Comparison of ENCODE assay signal across 8 cellular contexts in genomic region chr4:176377705-176378302, GRCh38. TPM values are rescaled to one million over a fixed set of nuclear protein-coding genes. Genes with fewer than 3 reads are reported as not detected.
DNase-seq lines count a peak whose midpoint lies in the region; ATAC-seq, FAIRE-seq and TF ChIP-seq lines count a peak whose summit lies in the region.

No MANE protein-coding gene starts in this region.

- no peaks in the 10 kb centered on the region for H3K4me1 ChIP-seq in GM12878 (ENCODE audit: control insufficient read depth, insufficient read depth, low read length)

- TF ChIP-seq POLR2A in GM12878 (IDR thresholded peaks at IDR 0.05; ENCODE audit: low read depth, low read length), result no peak

- DNase-seq in NCI-H2107 treated with DMSO at 0.1 percent for 48 hours (lab: John Stamatoyannopoulos, UW; ENCODE audit: unreplicated experiment) (peak; percentile 15), NCI-H2107 (lab: John Stamatoyannopoulos, UW) (no peak), GM12878 (ENCODE audit: low read depth, low spot score) (no peak), pons (ENCODE audit: low spot score) (peak; percentile 62), D341Med (ENCODE audit: low spot score) (no peak)
- no peak for DNase-seq in activated CD4-positive, alpha-beta T cell treated with anti-CD3 and anti-CD28 coated beads, Interleukin-2, amount 50 U/mL, for 1 hour

- RAD21 ChIA-PET in GM12878 (lab: Charles Lee; ENCODE audit: unreplicated experiment), result interaction anchor here (0.6 to 3.3 kb wide), 8 partner anchors 36 to 674 kb away, joined by 3 to 51 read pairs (median 4); no protein-coding TSS in a partner anchor

- H3K9ac ChIP-seq in GM12878 (ENCODE audit: control insufficient read depth, insufficient read depth, low read length), result no peak overlapping the region

- no TSS peak for BruUV-seq in GM12878 (replicated peaks; lab: Mats Ljungman, UMichigan)

- H4K20me1 ChIP-seq in GM12878 (ENCODE audit: control insufficient read depth, insufficient read depth), result no peaks in the 10 kb centered on the region

- no peaks in the 10 kb centered on the region for H3K36me3 ChIP-seq in GM12878 (ENCODE audit: control insufficient read depth in 2 of 2, insufficient read depth in 2 of 2, low read length in 1 of 2)

- no peaks in the 10 kb centered on the region for H3K27me3 ChIP-seq in GM12878 (replicated peaks in 1 of 2; ENCODE audit: control insufficient read depth in 2 of 2, insufficient read depth in 2 of 2, low read length in 1 of 2)

- H3K9me3 ChIP-seq in GM12878 (replicated peaks; ENCODE audit: control insufficient read depth, insufficient read depth, low read length), result no peaks in the 10 kb centered on the region

- TF ChIP-seq RAD21 in Ishikawa (IDR thresholded peaks at IDR 0.05; ENCODE audit: low read depth) (peak; percentile 67), GM12878 (IDR thresholded peaks at IDR 0.05; ENCODE audit: insufficient read depth, low read depth, low read length) (peak; percentile 87)

- H3K27ac ChIP-seq in GM12878 (ENCODE audit: control insufficient read depth, insufficient read depth), result no peak overlapping the region

- TF ChIP-seq EP300 in Ishikawa (IDR thresholded peaks at IDR 0.05; ENCODE audit: borderline replicate concordance) (no peak), GM12878 (IDR thresholded peaks at IDR 0.05; ENCODE audit: borderline replicate concordance in 1 of 2, control insufficient read depth in 1 of 2, low read depth in 2 of 2, low read length in 2 of 2) (no peak)

- SMC1A ChIA-PET in GM12878 (lab: Charles Lee; ENCODE audit: uncharacterized antibody, unreplicated experiment), result interaction anchor here (0.6 to 4.1 kb wide), 9 partner anchors 10 to 674 kb away, joined by 3 to 66 read pairs (median 4); no protein-coding TSS in a partner anchor

- in situ Hi-C loops in GM12878 (cut with MboI), result loop anchor here (5.0 to 10.0 kb wide), 2 partner anchors 267 to 674 kb away; no protein-coding TSS in a partner anchor

- intact Hi-C loops in GM12878 (cut with micrococcal nuclease; ENCODE audit: unreplicated experiment), result loop anchor here (1.0 to 2.0 kb wide), 4 partner anchors 265 to 961 kb away; no protein-coding TSS in a partner anchor

- peak; percentile 38 to 69 (median 61); a peak in 5 of 6 replicates for TF ChIP-seq CTCF in GM12878 (IDR thresholded peaks at IDR 0.05 in 2 of 3, conservative IDR thresholded peaks at IDR 0.05 in 1 of 3; ENCODE audit: control insufficient read depth in 2 of 3, extremely low read depth in 1 of 3, insufficient read depth in 1 of 3, low read depth in 3 of 3, low read length in 3 of 3)

- H3K79me2 ChIP-seq in GM12878 (ENCODE audit: control insufficient read depth, insufficient read depth, low read length), result no peaks in the 10 kb centered on the region

- CTCF ChIA-PET in GM12878 (lab: Yijun Ruan, JAX), result interaction anchor here (0.6 to 7.6 kb wide), 19 partner anchors 9 to 962 kb away, joined by 3 to 109 read pairs (median 4); no protein-coding TSS in a partner anchor

- POLR2A ChIA-PET in GM12878 (lab: Charles Lee), result no interaction called here

- peak; percentile 88 for FAIRE-seq in GM12878 (lab: Jason Lieb, UNC)

- 18% methylated on average over 2 of the region's 2 CpGs for WGBS in GM12878 (ENCODE audit: insufficient coverage, insufficient replicate concordance, low lambda C conversion rate, missing lambda C conversion rate)

- H3K4me3 ChIP-seq in GM12878, result no peak overlapping the region

- peak; percentile 89 for ATAC-seq in GM21786 (IDR thresholded peaks at IDR 0.05; ENCODE audit: unreplicated experiment)
- peak; percentile 86 for ATAC-seq in GM12878

- H3K4me2 ChIP-seq in GM12878 (ENCODE audit: control insufficient read depth, insufficient read depth), result no peak overlapping the region

- H2AFZ ChIP-seq in GM12878 (ENCODE audit: control insufficient read depth, low read depth, low read length), result no peak overlapping the region

TF ChIP-seq in Ishikawa, 13 proteins besides CTCF, POLR2A, EP300 and RAD21:
- TF ChIP-seq TEAD4 (IDR thresholded peaks at IDR 0.05) (no peak), NFIC (IDR thresholded peaks at IDR 0.05) (no peak), ZBTB7A (IDR thresholded peaks at IDR 0.05; ENCODE audit: low read depth) (no peak), FOXM1 (IDR thresholded peaks at IDR 0.05; ENCODE audit: borderline replicate concordance, low read depth) (no peak), YY1 (IDR thresholded peaks at IDR 0.05; ENCODE audit: low read depth) (no peak), EGR1 (IDR thresholded peaks at IDR 0.05) (no peak), TAF1 (IDR thresholded peaks at IDR 0.05; ENCODE audit: low read depth) (no peak)

TF ChIP-seq in GM12878, 131 proteins besides CTCF, POLR2A, EP300 and RAD21 (continues in another document):
- TF ChIP-seq, protein P1, sequence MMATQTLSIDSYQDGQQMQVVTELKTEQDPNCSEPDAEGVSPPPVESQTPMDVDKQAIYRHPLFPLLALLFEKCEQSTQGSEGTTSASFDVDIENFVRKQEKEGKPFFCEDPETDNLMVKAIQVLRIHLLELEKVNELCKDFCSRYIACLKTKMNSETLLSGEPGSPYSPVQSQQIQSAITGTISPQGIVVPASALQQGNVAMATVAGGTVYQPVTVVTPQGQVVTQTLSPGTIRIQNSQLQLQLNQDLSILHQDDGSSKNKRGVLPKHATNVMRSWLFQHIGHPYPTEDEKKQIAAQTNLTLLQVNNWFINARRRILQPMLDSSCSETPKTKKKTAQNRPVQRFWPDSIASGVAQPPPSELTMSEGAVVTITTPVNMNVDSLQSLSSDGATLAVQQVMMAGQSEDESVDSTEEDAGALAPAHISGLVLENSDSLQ (IDR thresholded peaks at IDR 0.05), result peak; percentile 83
- TF ChIP-seq, protein P2, sequence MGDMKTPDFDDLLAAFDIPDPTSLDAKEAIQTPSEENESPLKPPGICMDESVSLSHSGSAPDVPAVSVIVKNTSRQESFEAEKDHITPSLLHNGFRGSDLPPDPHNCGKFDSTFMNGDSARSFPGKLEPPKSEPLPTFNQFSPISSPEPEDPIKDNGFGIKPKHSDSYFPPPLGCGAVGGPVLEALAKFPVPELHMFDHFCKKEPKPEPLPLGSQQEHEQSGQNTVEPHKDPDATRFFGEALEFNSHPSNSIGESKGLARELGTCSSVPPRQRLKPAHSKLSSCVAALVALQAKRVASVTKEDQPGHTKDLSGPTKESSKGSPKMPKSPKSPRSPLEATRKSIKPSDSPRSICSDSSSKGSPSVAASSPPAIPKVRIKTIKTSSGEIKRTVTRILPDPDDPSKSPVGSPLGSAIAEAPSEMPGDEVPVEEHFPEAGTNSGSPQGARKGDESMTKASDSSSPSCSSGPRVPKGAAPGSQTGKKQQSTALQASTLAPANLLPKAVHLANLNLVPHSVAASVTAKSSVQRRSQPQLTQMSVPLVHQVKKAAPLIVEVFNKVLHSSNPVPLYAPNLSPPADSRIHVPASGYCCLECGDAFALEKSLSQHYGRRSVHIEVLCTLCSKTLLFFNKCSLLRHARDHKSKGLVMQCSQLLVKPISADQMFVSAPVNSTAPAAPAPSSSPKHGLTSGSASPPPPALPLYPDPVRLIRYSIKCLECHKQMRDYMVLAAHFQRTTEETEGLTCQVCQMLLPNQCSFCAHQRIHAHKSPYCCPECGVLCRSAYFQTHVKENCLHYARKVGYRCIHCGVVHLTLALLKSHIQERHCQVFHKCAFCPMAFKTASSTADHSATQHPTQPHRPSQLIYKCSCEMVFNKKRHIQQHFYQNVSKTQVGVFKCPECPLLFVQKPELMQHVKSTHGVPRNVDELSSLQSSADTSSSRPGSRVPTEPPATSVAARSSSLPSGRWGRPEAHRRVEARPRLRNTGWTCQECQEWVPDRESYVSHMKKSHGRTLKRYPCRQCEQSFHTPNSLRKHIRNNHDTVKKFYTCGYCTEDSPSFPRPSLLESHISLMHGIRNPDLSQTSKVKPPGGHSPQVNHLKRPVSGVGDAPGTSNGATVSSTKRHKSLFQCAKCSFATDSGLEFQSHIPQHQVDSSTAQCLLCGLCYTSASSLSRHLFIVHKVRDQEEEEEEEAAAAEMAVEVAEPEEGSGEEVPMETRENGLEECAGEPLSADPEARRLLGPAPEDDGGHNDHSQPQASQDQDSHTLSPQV (IDR thresholded peaks at IDR 0.05), result 0 out of 2 replicates have a peak, but pooled peaks have one; percentile 41
- TF ChIP-seq BHLHE40 (IDR thresholded peaks at IDR 0.05; ENCODE audit: borderline replicate concordance in 1 of 2, low read depth in 2 of 2, low read length in 1 of 2), result 0 out of 4 replicates have a peak, but pooled peaks of 1 of the 2 experiments have one; percentile 41
- TF ChIP-seq SMC3 (IDR thresholded peaks at IDR 0.05; ENCODE audit: borderline replicate concordance, low read length), result peak; percentile 69; the same call in 1 of the 2 replicates
- TF ChIP-seq TCF12 (IDR thresholded peaks at IDR 0.05; ENCODE audit: low read depth, low read length), result 0 out of 2 replicates have a peak, but pooled peaks have one; percentile 42
- TF ChIP-seq SUPT20H (IDR thresholded peaks at IDR 0.05; ENCODE audit: borderline replicate concordance, control insufficient read depth, low read depth, low read length), result no peak
- peak; percentile 70 for TF ChIP-seq PBX3 (IDR thresholded peaks at IDR 0.05; ENCODE audit: insufficient replicate concordance, low read depth, low read length)

RNA-seq across cellular contexts. Expression of gene SPCS3, which starts 58.0 kb away (rescaled TPM):
- 114 and 123 TPM in 2 replicates for total RNA-seq in GM12878 (2013; cell fraction: nucleolus; rRNA removed)
- total RNA-seq in GM12878 (2014; rRNA removed), result 83.4 and 92.6 TPM in 2 replicates
- 112 and 113 TPM in 2 replicates for total RNA-seq in GM12878 (2014; rRNA removed; fragmentation: Illumina TruSeq; extraction: Trizol)
- total RNA-seq in GM12878 (2021), result 144 and 151 TPM in 2 replicates
- 34.6 TPM for polyA plus RNA-seq in GM12878 (2011; ENCODE audit: low read depth)
- polyA plus RNA-seq in GM12878 (2011; rRNA removed), result 50.0 and 79.6 TPM in 2 replicates
- 19.2 and 19.8 TPM in 2 replicates for polyA plus RNA-seq in GM12878 (2011; cell fraction: cytosol; rRNA removed)
- polyA plus RNA-seq in GM12878 (2011; cell fraction: nucleus; rRNA removed), result 33.6 and 34.1 TPM in 2 replicates
- polyA plus RNA-seq in GM12878 (2012), result 44.5 and 53.0 TPM in 2 replicates
- polyA plus RNA-seq in GM12878 (2014; fragmentation: Illumina TruSeq; extraction: Trizol), result 69.4 and 87.6 TPM in 2 replicates
- polyA plus RNA-seq in GM12878 (2014; fragmentation: Nextera tagmentation; extraction: Ambion mirVana), result 10 to 100 TPM; 50.6 to 53.4 TPM
- polyA plus RNA-seq in GM12878 (2014; rRNA removed), result 61.6 and 74.4 TPM in 2 replicates
- polyA plus RNA-seq in GM12878 (2016; fragmentation: Nextera tagmentation; extraction: Ambion mirVana), result 100 to 1,000 TPM; 114 to 124 TPM
- 26.3 and 26.6 TPM in 2 replicates for polyA minus RNA-seq in GM12878 (2011; rRNA and poly(A)+ RNA removed)
- 18.4 TPM in 2 replicates for polyA minus RNA-seq in GM12878 (2011; cell fraction: cytosol; rRNA and poly(A)+ RNA removed)
- 45.9 and 79.7 TPM in 2 replicates for polyA minus RNA-seq in GM12878 (2011; cell fraction: nucleus; rRNA and poly(A)+ RNA removed)

Comparison
In these comparisons a context has a peak if more than half of its experiments do, and no peak if none do; other contexts are left out.
1. DNase-seq: peak in NCI-H2107 treated with DMSO at 0.1 percent for 48 hours (single experiment) and pons (single experiment); none in NCI-H2107 (single experiment), GM12878 (single experiment), D341Med (single experiment) and activated CD4-positive, alpha-beta T cell treated with anti-CD3 and anti-CD28 coated beads, Interleukin-2, amount 50 U/mL, for 1 hour (single experiment).